ENCODE assay signal across 8 cellular contexts in genomic region chr10:120783098-120783497, GRCh38.
"Had no signal": no experiment of that assay in that cellular context is flagged by ENCODE, and none has a peak within 500 bp of the region (broad histone marks: within the 10 kb centered on the region; RNA-seq: fewer than 3 reads in every experiment).

No MANE protein-coding gene starts in this region.

- DNase-seq: GM23248, GOT3, H7, H9, HCEC 1CT, HFFc6 had no signal

- H3K4me1 Mint-ChIP-seq: GM23338 had no signal

- H2AFZ ChIP-seq: GM23248, GM23338 had no signal

- H3K27ac Mint-ChIP-seq: GM23338, H9, HFFc6 had no signal

- H3K4me1 ChIP-seq: HAP-1 had no signal

- H3K9me3 ChIP-seq: HAP-1 had no signal

- H3K9me3 Mint-ChIP-seq: HFFc6 had no signal

- H3K27ac ChIP-seq: GM23248 had no signal

- H3K36me3 ChIP-seq: HAP-1 had no signal

- H3K4me2 ChIP-seq: GM23338 had no signal

- H3K9ac ChIP-seq: GM23248 had no signal

- H3K4me3 ChIP-seq: GM23248, GM23338, HAP-1 had no signal

- H3K4me3 Mint-ChIP-seq: GM23338, H9, HFFc6 had no signal
